16 cellular contexts compared by ENCODE assay signal in the genomic region with DNA sequence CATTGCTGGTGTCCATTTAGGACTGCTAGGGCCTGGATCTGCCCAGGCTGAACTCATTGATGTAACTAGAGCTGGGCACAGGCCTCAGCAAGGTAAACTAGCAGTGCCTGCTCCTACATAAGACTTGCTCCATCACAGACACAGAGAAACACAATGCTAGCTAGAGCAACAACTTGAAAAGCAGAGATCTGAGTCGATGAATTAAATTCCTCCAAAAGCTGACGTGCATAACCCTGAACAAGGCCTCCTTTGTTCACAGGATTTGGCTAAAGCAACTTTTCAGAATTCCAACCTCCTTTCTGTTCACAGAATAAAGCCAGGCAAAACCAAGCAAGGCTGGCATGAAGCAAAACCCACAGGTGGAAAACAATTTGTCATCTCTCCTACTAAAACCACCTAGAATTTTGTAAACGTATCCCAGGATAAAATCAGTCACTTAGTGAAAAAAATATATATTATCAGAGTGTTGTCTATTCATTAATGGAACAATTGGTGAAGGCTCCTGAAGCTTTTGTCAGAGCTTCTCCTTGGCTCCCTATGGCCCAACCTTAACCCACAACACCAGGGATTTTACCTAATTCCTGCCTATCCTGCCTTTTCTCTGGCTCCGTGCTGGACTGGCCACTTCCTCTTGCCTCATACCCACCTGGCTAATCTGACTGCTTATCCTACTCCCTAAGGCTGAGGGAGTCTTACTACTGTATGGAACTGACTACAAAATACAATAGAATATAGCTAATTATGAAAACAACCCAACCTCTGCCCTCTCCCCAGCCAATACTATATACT. TPM values are rescaled to one million over a fixed set of nuclear protein-coding genes. Genes with fewer than 3 reads are reported as not detected.
DNase-seq lines count a peak whose midpoint lies in the region; ATAC-seq and TF ChIP-seq lines count a peak whose summit lies in the region.
"Had no signal": no experiment of that assay in that cellular context is flagged by ENCODE, and none has a peak within 500 bp of the region (broad histone marks: within the 10 kb centered on the region; RNA-seq: fewer than 3 reads in every experiment).

No MANE protein-coding gene starts in this region.

- no peaks in the 10 kb centered on the region for H3K36me3 Mint-ChIP-seq in activated naive CD4-positive, alpha-beta T cell treated with anti-CD3 and anti-CD28 coated beads, Interleukin-2, amount 10 ng/mL, durations not matched to agents 7 days and 5 days
- H3K36me3 Mint-ChIP-seq: mesothelial cell of epicardium had no signal

- CTCF ChIA-PET in activated naive CD4-positive, alpha-beta T cell treated with anti-CD3 and anti-CD28 coated beads, Interleukin-2, amount 10 ng/mL, durations not matched to agents 7 days and 5 days (lab: Charles Lee), result interaction anchor here (1.0 kb wide), 1 partner anchor 8 kb away, joined by 3 read pairs; no protein-coding TSS in a partner anchor

- H3K27ac ChIP-seq in dorsolateral prefrontal cortex, result peak overlapping the region in 54 of 59 donors; percentile 5 to 86 (median 70)
- H3K27ac ChIP-seq: ovary, SK-N-MC, uterus had no signal

- no peaks in the 10 kb centered on the region for H3K9me3 Mint-ChIP-seq in activated naive CD4-positive, alpha-beta T cell treated with anti-CD3 and anti-CD28 coated beads, Interleukin-2, amount 10 ng/mL, durations not matched to agents 7 days and 5 days
- H3K9me3 Mint-ChIP-seq: activated CD8-positive, alpha-beta T cell treated with anti-CD3 and anti-CD28 coated beads for 36 hours; mesothelial cell of epicardium had no signal

- no peak overlapping the region for H3K27ac Mint-ChIP-seq in activated naive CD4-positive, alpha-beta T cell treated with anti-CD3 and anti-CD28 coated beads, Interleukin-2, amount 10 ng/mL, durations not matched to agents 7 days and 5 days
- H3K27ac Mint-ChIP-seq: activated CD8-positive, alpha-beta T cell treated with anti-CD3 and anti-CD28 coated beads for 36 hours; B cell; mesothelial cell of epicardium had no signal

- no peak overlapping the region for H3K4me3 ChIP-seq in dorsolateral prefrontal cortex
- H3K4me3 ChIP-seq: ovary, SK-N-MC, uterus had no signal

- peaks cover 3% of the 10 kb centered on the region for H3K27me3 Mint-ChIP-seq in activated naive CD4-positive, alpha-beta T cell treated with anti-CD3 and anti-CD28 coated beads, Interleukin-2, amount 10 ng/mL, durations not matched to agents 7 days and 5 days
- H3K27me3 Mint-ChIP-seq: activated CD8-positive, alpha-beta T cell treated with anti-CD3 and anti-CD28 coated beads for 36 hours had no signal

- ATAC-seq in sciatic nerve, result peak; percentile 90
- no peak for ATAC-seq in HG02623 (IDR thresholded peaks at IDR 0.05; ENCODE audit: unreplicated experiment)
- ATAC-seq: activated CD8-positive, alpha-beta T cell treated with anti-CD3 and anti-CD28 coated beads for 36 hours had no signal

- DNase-seq in NCI-H1048 (lab: John Stamatoyannopoulos, UW), result peak; percentile 59
- no peak for DNase-seq in dorsolateral prefrontal cortex
- peak; percentile 26 for DNase-seq in kidney tubule cell (ENCODE audit: low spot score)
- DNase-seq in sciatic nerve (ENCODE audit: low spot score), result no peak
- DNase-seq in activated T-cell treated with anti-CD3 and anti-CD28 coated beads, Interleukin-2, amount 50 U/mL, for 48 hours, result no peak
- no peak for DNase-seq in glomerular visceral epithelial cell (ENCODE audit: extremely low spot score)
- no peak for DNase-seq in activated naive CD4-positive, alpha-beta T cell treated with anti-CD3 and anti-CD28 coated beads, Interleukin-2, amount 10 ng/mL, durations not matched to agents 7 days and 5 days
- DNase-seq: activated CD8-positive, alpha-beta T cell treated with anti-CD3 and anti-CD28 coated beads for 36 hours; activated gamma-delta T cell treated with Interleukin-2 at 50 U/mL for 16 hours; DMS53; ovary; uterus had no signal

- peak in 5 of 56 donors; percentile 5 to 24 (median 13) for TF ChIP-seq CTCF in dorsolateral prefrontal cortex (IDR thresholded peaks at IDR 0.05 in 54 of 56, conservative IDR thresholded peaks at IDR 0.05 in 2 of 56; ENCODE audit: low read depth in 1 of 56, partially characterized antibody in 56 of 56)

- H3K4me1 Mint-ChIP-seq in activated naive CD4-positive, alpha-beta T cell treated with anti-CD3 and anti-CD28 coated beads, Interleukin-2, amount 10 ng/mL, durations not matched to agents 7 days and 5 days, result no peaks in the 10 kb centered on the region
- H3K4me1 Mint-ChIP-seq: B cell had no signal

- no peak overlapping the region for H3K4me3 Mint-ChIP-seq in activated naive CD4-positive, alpha-beta T cell treated with anti-CD3 and anti-CD28 coated beads, Interleukin-2, amount 10 ng/mL, durations not matched to agents 7 days and 5 days
- H3K4me3 Mint-ChIP-seq: activated CD8-positive, alpha-beta T cell treated with anti-CD3 and anti-CD28 coated beads for 36 hours; B cell; mesothelial cell of epicardium had no signal

- intact Hi-C loops in dorsolateral prefrontal cortex (cut with DNase I) (loop anchor here (5.0 to 10.0 kb wide), 6 partner anchors 42 to 1373 kb away; a partner anchor contains a TSS), sciatic nerve (cut with DNase I) (loop anchor here (10.0 kb wide), 1 partner anchor 350 kb away; no protein-coding TSS in a partner anchor)

- no peaks in the 10 kb centered on the region for H3K27me3 ChIP-seq in dorsolateral prefrontal cortex
- H3K27me3 ChIP-seq: ovary, uterus had no signal

RNA-seq across cellular contexts. Expression of a gene that starts 39.9 kb away (rescaled TPM):
- total RNA-seq in dorsolateral prefrontal cortex (10 to 100 TPM in 115 of 120 experiments, 1 to 10 TPM in 5; 7.6 to 36.4 (median 17.8) TPM), sciatic nerve (4.5 TPM)

Comparison
In these comparisons a context has a peak if more than half of its experiments do, and no peak if none do; other contexts are left out.
1. DNase-seq: peak in NCI-H1048 (single experiment) and kidney tubule cell (single experiment); none in dorsolateral prefrontal cortex (0 of 10), sciatic nerve (single experiment), activated T-cell treated with anti-CD3 and anti-CD28 coated beads, Interleukin-2, amount 50 U/mL, for 48 hours (0 of 2), glomerular visceral epithelial cell (single experiment) and activated naive CD4-positive, alpha-beta T cell treated with anti-CD3 and anti-CD28 coated beads, Interleukin-2, amount 10 ng/mL, durations not matched to agents 7 days and 5 days (single experiment).